In the genomic region with DNA sequence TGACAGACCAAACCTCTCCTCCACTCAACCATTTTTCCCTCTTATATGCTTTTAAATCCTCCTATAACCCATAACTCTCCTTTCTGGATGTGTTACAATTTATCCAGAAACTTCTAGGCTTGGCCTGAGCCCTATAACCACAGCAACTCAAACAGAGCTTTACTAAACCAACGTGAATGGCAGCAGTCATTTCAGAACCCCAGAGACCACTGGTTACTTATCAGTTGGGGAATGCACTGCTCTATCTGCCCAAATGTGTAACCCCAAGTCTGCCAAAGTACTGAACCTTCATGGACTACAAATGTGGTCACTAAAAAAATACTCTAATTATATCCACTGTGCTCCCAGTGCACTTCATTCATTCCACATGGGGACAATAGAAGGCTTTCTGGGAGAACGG, we compare ENCODE assay signal across 13 cellular contexts.
"Had no signal": no experiment of that assay in that cellular context is flagged by ENCODE, and none has a peak within 500 bp of the region (broad histone marks: within the 10 kb centered on the region; RNA-seq: fewer than 3 reads in every experiment).

No MANE protein-coding gene starts in this region.

- H3K4me3 Mint-ChIP-seq: mesothelial cell of epicardium; T-helper 1 cell treated with Interleukin-12 subunit alpha and Interleukin-12 subunit beta and Interleukin-4 antibody, amounts not matched to agents 30 μg/mL and 1 μg/mL, for 36 hours; type B pancreatic cell had no signal

- DNase-seq: activated CD4-positive, alpha-beta T cell treated with anti-CD3 and anti-CD28 coated beads, Interleukin-2, amount 50 U/mL, for 48 hours; activated CD4-positive, CD25-positive, alpha-beta regulatory T cell; activated gamma-delta T cell; central memory CD4-positive, alpha-beta T cell; hypothalamus; lower lobe of right lung; SHP77 had no signal

- H3K9me3 ChIP-seq: esophagus muscularis mucosa, lower lobe of right lung had no signal

- H3K27me3 Mint-ChIP-seq: type B pancreatic cell had no signal

- H3K27ac ChIP-seq: esophagus muscularis mucosa, lower lobe of right lung, skin epidermis had no signal

- H3K9me3 Mint-ChIP-seq: mesothelial cell of epicardium; T-helper 1 cell treated with Interleukin-12 subunit alpha and Interleukin-12 subunit beta and Interleukin-4 antibody, amounts not matched to agents 30 μg/mL and 1 μg/mL, for 36 hours; type B pancreatic cell had no signal

- H3K4me3 ChIP-seq: esophagus muscularis mucosa, lower lobe of right lung, skin epidermis had no signal

- FAIRE-seq: TTC549 had no signal

- H3K4me1 ChIP-seq: esophagus muscularis mucosa, lower lobe of right lung had no signal

- ATAC-seq: lower lobe of right lung had no signal

- H3K27ac Mint-ChIP-seq: mesothelial cell of epicardium; T-helper 1 cell treated with Interleukin-12 subunit alpha and Interleukin-12 subunit beta and Interleukin-4 antibody, amounts not matched to agents 30 μg/mL and 1 μg/mL, for 36 hours; type B pancreatic cell had no signal

- H3K27me3 ChIP-seq: esophagus muscularis mucosa had no signal

- H3K4me1 Mint-ChIP-seq: mesothelial cell of epicardium had no signal
